ENCODE assay signal across 33 cellular contexts in the genomic region with DNA sequence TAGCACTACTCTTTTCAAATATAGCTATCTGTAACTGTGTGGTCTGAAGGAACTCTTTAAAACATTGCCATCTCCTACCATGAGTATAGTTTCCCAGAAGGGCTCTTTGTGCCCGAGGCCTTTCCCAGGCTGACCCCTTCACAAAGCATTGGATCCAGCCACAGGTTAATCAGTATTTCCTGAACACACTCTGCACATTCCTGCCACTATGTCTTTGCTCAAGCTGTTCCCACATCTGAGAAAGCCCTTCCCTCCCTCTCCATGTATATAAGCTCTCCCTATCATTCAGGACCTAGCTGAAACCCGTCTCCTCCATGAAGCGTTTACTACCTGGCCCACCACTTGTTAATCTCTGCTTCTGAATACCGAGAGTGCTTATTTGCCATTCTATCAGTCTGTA. TPM values are rescaled to one million over a fixed set of nuclear protein-coding genes. Genes with fewer than 3 reads are reported as not detected.
"Had no signal": no experiment of that assay in that cellular context is flagged by ENCODE, and none has a peak within 500 bp of the region (broad histone marks: within the 10 kb centered on the region; RNA-seq: fewer than 3 reads in every experiment).

No MANE protein-coding gene starts in this region.

- H3K27me3 ChIP-seq: esophagus squamous epithelium, neutrophil, pancreas, right atrium auricular region, sigmoid colon, stomach, thyroid gland had no signal

- H3K4me1 ChIP-seq: esophagus squamous epithelium had no signal

- H3K27ac Mint-ChIP-seq: memory B cell; naive thymus-derived CD4-positive, alpha-beta T cell; nephron progenitor cell; stimulated activated effector memory CD8-positive, alpha-beta T cell treated with anti-CD3 and anti-CD28 coated beads, Interleukin-12 subunit alpha, Interleukin-12 subunit beta, amount 100 ng/mL, for 72 hours; type B pancreatic cell had no signal

- DNase-seq: dermis blood vessel endothelial cell; effector memory CD4-positive, alpha-beta T cell; esophagus squamous epithelium; foreskin melanocyte; naive thymus-derived CD4-positive, alpha-beta T cell; nephron progenitor cell; pancreas; sigmoid colon; small intestine; stimulated activated CD4-positive, alpha-beta T cell treated with anti-CD3 and anti-CD28 coated beads, Interleukin-12 subunit alpha, Interleukin-12 subunit beta, amount 100 ng/mL, for 4 hours; stimulated activated CD4-positive, alpha-beta T cell treated with anti-CD3 and anti-CD28 coated beads, Interleukin-1b, Interleukin-23, amount 100 ng/mL, for 48 hours; stimulated activated CD4-positive, alpha-beta T cell treated with anti-CD3 and anti-CD28 coated beads, Interleukin-4, amount 100 ng/mL, for 1 hour; stimulated activated naive CD4-positive, alpha-beta T cell treated with Interleukin-2 at 50 U/mL for 16 hours; stomach; thyroid gland had no signal

- H3K36me3 ChIP-seq: esophagus squamous epithelium, neutrophil, pancreas, right atrium auricular region, sigmoid colon, stomach, thyroid gland had no signal

- ATAC-seq: left lobe of liver; naive thymus-derived CD4-positive, alpha-beta T cell; pancreas; stimulated activated effector memory CD8-positive, alpha-beta T cell treated with anti-CD3 and anti-CD28 coated beads, Interleukin-12 subunit alpha, Interleukin-12 subunit beta, amount 100 ng/mL, for 72 hours had no signal

- H3K4me3 Mint-ChIP-seq: memory B cell; naive thymus-derived CD4-positive, alpha-beta T cell; nephron progenitor cell; stimulated activated effector memory CD8-positive, alpha-beta T cell treated with anti-CD3 and anti-CD28 coated beads, Interleukin-12 subunit alpha, Interleukin-12 subunit beta, amount 100 ng/mL, for 72 hours; type B pancreatic cell had no signal

- H3K27ac ChIP-seq: coronary artery, esophagus squamous epithelium, neutrophil, pancreas, right atrium auricular region, sigmoid colon, stomach, thyroid gland had no signal

- H3K9me3 ChIP-seq: esophagus squamous epithelium, neutrophil, pancreas, right atrium auricular region, sigmoid colon, stomach, thyroid gland had no signal

- H3K9me3 Mint-ChIP-seq: memory B cell; naive thymus-derived CD4-positive, alpha-beta T cell; nephron progenitor cell; stimulated activated effector memory CD8-positive, alpha-beta T cell treated with anti-CD3 and anti-CD28 coated beads, Interleukin-12 subunit alpha, Interleukin-12 subunit beta, amount 100 ng/mL, for 72 hours; type B pancreatic cell had no signal

- H3K36me3 Mint-ChIP-seq: memory B cell; stimulated activated effector memory CD8-positive, alpha-beta T cell treated with anti-CD3 and anti-CD28 coated beads, Interleukin-12 subunit alpha, Interleukin-12 subunit beta, amount 100 ng/mL, for 72 hours; type B pancreatic cell had no signal

- H3K4me3 ChIP-seq: coronary artery, esophagus squamous epithelium, lung, pancreas, right atrium auricular region, sigmoid colon, stomach, thyroid gland had no signal

- H3K4me1 Mint-ChIP-seq: naive thymus-derived CD4-positive, alpha-beta T cell; stimulated activated effector memory CD8-positive, alpha-beta T cell treated with anti-CD3 and anti-CD28 coated beads, Interleukin-12 subunit alpha, Interleukin-12 subunit beta, amount 100 ng/mL, for 72 hours had no signal

RNA-seq across cellular contexts. Expression of a gene that starts 47.8 kb away (rescaled TPM):
- total RNA-seq: endothelial cell of umbilical vein; naive thymus-derived CD4-positive, alpha-beta T cell; posterior vena cava; right atrium auricular region had no signal

RNA-seq across cellular contexts. Expression of a gene that starts 51.0 kb away (rescaled TPM):
- total RNA-seq: cardiac septum; dermis blood vessel endothelial cell; endothelial cell of umbilical vein; epithelial cell of proximal tubule; esophagus squamous epithelium; left lobe of liver; liver; lung; mononuclear cell; naive thymus-derived CD4-positive, alpha-beta T cell; omental fat pad; pancreas; posterior vena cava; right atrium auricular region; sigmoid colon; stomach; subcutaneous adipose tissue; temporal lobe; thyroid gland; urinary bladder had no signal
